In the genomic region with DNA sequence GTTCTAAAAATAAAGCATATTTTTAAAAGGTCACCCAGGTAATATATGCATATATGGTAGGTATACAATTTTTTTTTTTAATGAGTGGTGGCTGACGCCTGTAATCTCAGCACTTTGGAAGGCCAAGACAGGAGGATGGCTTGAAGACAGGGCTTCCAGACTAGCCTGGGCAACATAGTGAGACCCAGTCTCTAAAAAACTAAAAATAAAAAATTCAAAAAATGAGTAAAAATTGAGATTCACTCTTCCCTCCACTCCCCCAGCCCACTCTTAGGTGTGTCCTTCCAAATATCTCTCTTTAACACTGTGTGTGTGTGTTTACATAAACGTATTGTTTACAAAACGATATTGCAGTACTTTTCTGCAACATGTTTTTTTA, we compare ENCODE assay signal across 9 cellular contexts. TPM values are rescaled to one million over a fixed set of nuclear protein-coding genes. Genes with fewer than 3 reads are reported as not detected.
DNase-seq lines count a peak whose midpoint lies in the region; ATAC-seq, FAIRE-seq and TF ChIP-seq lines count a peak whose summit lies in the region.
"Had no signal": no experiment of that assay in that cellular context is flagged by ENCODE, and none has a peak within 500 bp of the region (broad histone marks: within the 10 kb centered on the region; RNA-seq: fewer than 3 reads in every experiment).

No MANE protein-coding gene starts in this region.

- H3K9me3 Mint-ChIP-seq in CD4-positive, CD25-positive, alpha-beta regulatory T cell: no peaks in the 10 kb centered on the region

- H3K4me2 ChIP-seq in OCI-LY7 (ENCODE audit: low read length) (peak overlapping the region; percentile 99), H1 (ENCODE audit: insufficient read depth in 1 of 2, low read depth in 2 of 2, low read length in 2 of 2) (peak overlapping the region in 1 of 2 experiments; percentile 99; a peak in 1 of 4 replicates)

- no peak overlapping the region for H3K18ac ChIP-seq in H1 (ENCODE audit: extremely low read depth, low read length)

- H3K79me2 ChIP-seq in OCI-LY7 (ENCODE audit: insufficient read depth, low read depth, low read length) (peaks cover 40% of the 10 kb centered on the region), H1 (ENCODE audit: control insufficient read depth in 1 of 2, insufficient read depth in 2 of 2, low read length in 2 of 2) (peaks cover 3 to 26% of the 10 kb centered on the region in 2 experiments; a peak in 3 of 4 replicates)

- no peaks in the 10 kb centered on the region for H3K9me3 ChIP-seq in CD4-positive, CD25-positive, alpha-beta regulatory T cell (ENCODE audit: control insufficient read depth in 2 of 2, low read length in 2 of 2)
- H3K9me3 ChIP-seq in OCI-LY7 (ENCODE audit: low read length) (no peaks in the 10 kb centered on the region), H1 (ENCODE audit: insufficient read depth in 2 of 2, low read depth in 1 of 2, low read length in 1 of 2) (no peaks in the 10 kb centered on the region), ovary (no peaks in the 10 kb centered on the region)

- peak overlapping the region; percentile 96; the same call in 1 of the 2 replicates for H2AFZ ChIP-seq in OCI-LY7 (ENCODE audit: low read length)
- no peak overlapping the region for H2AFZ ChIP-seq in H1 (ENCODE audit: low read length)

- no peak overlapping the region for H2BK20ac ChIP-seq in H1 (ENCODE audit: low read length)

- H3K56ac ChIP-seq in H1 (replicated peaks; ENCODE audit: insufficient read length, low read depth, low read length): no peak overlapping the region

- no peak for TF ChIP-seq RAD21 in H1 (IDR thresholded peaks at IDR 0.05 in 1 of 2, conservative IDR thresholded peaks at IDR 0.05 in 1 of 2; ENCODE audit: low read depth in 2 of 2, low read length in 2 of 2)

- H2BK12ac ChIP-seq in H1 (ENCODE audit: low read depth, low read length): 0 out of 2 replicates have a peak overlapping the region, but pooled peaks have one; percentile 18

- no peak overlapping the region for H4K91ac ChIP-seq in H1 (replicated peaks; ENCODE audit: insufficient read length, low read length)

- H3K27me3 Mint-ChIP-seq in CD4-positive, CD25-positive, alpha-beta regulatory T cell: no peaks in the 10 kb centered on the region

- H3K27me3 ChIP-seq in CD4-positive, CD25-positive, alpha-beta regulatory T cell (ENCODE audit: control insufficient read depth, insufficient read depth, low read length): no peaks in the 10 kb centered on the region
- H3K27me3 ChIP-seq in H1 (replicated peaks in 1 of 4; ENCODE audit: control insufficient read depth in 3 of 4, extremely low read depth in 1 of 4, insufficient read depth in 3 of 4, low read length in 3 of 4): peaks cover 0 to 17% (median 10%) of the 10 kb centered on the region in 4 experiments; a peak in 6 of 7 replicates
- no peaks in the 10 kb centered on the region for H3K27me3 ChIP-seq in ovary

- H3K4me1 ChIP-seq in CD4-positive, CD25-positive, alpha-beta regulatory T cell (ENCODE audit: control insufficient read depth, insufficient read depth, low read length, poor library complexity, severe bottlenecking): peaks cover 46% of the 10 kb centered on the region
- peaks cover 36% of the 10 kb centered on the region for H3K4me1 ChIP-seq in OCI-LY7 (ENCODE audit: insufficient read depth, low read length, poor library complexity, severe bottlenecking)
- H3K4me1 ChIP-seq in H1 (replicated peaks in 1 of 4; ENCODE audit: control insufficient read depth in 3 of 4, insufficient read depth in 4 of 4, low read length in 3 of 4): peaks cover 10 to 17% (median 14%) of the 10 kb centered on the region in 4 experiments
- peaks cover 22% of the 10 kb centered on the region for H3K4me1 ChIP-seq in ovary (ENCODE audit: insufficient read depth)

- FAIRE-seq in H1 (lab: Jason Lieb, UNC): no peak
- FAIRE-seq: G401.6 had no signal

- H3K4me1 Mint-ChIP-seq in CD4-positive, CD25-positive, alpha-beta regulatory T cell: peaks cover 7 to 61% (median 33%) of the 10 kb centered on the region in 4 donors

- H4K5ac ChIP-seq in H1 (ENCODE audit: insufficient read length, low read depth, low read length): no peak overlapping the region

- peak overlapping the region; percentile 92 for H3K27ac ChIP-seq in CD4-positive, CD25-positive, alpha-beta regulatory T cell (ENCODE audit: insufficient read depth, low read length, poor library complexity, severe bottlenecking)
- H3K27ac ChIP-seq in OCI-LY7 (ENCODE audit: low read depth, low read length, poor library complexity, severe bottlenecking): peak overlapping the region; percentile 62
- H3K27ac ChIP-seq in H1 (ENCODE audit: low read depth, low read length): no peak overlapping the region
- peak overlapping the region; percentile 86 to 93 for H3K27ac ChIP-seq in ovary

- H3K79me1 ChIP-seq in H1 (ENCODE audit: low read depth, low read length): peaks cover 3% of the 10 kb centered on the region; the same call in 1 of the 2 replicates

- H3K4me3 ChIP-seq in CD4-positive, CD25-positive, alpha-beta regulatory T cell (ENCODE audit: low read depth, low read length): peak overlapping the region; percentile 90
- H3K4me3 ChIP-seq in OCI-LY7 (ENCODE audit: low read depth, low read length, poor library complexity, severe bottlenecking) (peak overlapping the region; percentile 80), H1 (ENCODE audit: extremely low read depth in 1 of 4, insufficient read depth in 2 of 4, low read depth in 3 of 4, low read length in 4 of 4) (peak overlapping the region in 2 of 4 experiments; percentile 76 to 81; a peak in 1 of 8 replicates), ovary (no peak overlapping the region)

- TF ChIP-seq CTCF in OCI-LY7 (conservative IDR thresholded peaks at IDR 0.05; ENCODE audit: low read length): no peak
- TF ChIP-seq CTCF in H1 (IDR thresholded peaks at IDR 0.05; ENCODE audit: control extremely low read depth in 1 of 3, insufficient read depth in 1 of 3, low read depth in 1 of 3, low read length in 3 of 3): no peak
- TF ChIP-seq CTCF in ovary (IDR thresholded peaks at IDR 0.05): no peak

- no peak for DNase-seq in CD4-positive, CD25-positive, alpha-beta regulatory T cell
- no peak for DNase-seq in OCI-LY7 (ENCODE audit: low spot score)
- no peak for DNase-seq in H1 (ENCODE audit: low read depth in 1 of 2, low spot score in 2 of 2)
- no peak for DNase-seq in ovary
- DNase-seq in NCI-H2227 (lab: John Stamatoyannopoulos, UW; ENCODE audit: unreplicated experiment): no peak
- DNase-seq in UCSD-AML1 (lab: John Stamatoyannopoulos, UW; ENCODE audit: unreplicated experiment): no peak

- BruUV-seq in OCI-LY7 (replicated peaks; lab: Mats Ljungman, UMichigan): no TSS peak

- H3K4ac ChIP-seq in H1 (replicated peaks; ENCODE audit: insufficient read length, low read depth, low read length): no peak overlapping the region

- H3K23ac ChIP-seq in H1 (ENCODE audit: insufficient read length): no peak overlapping the region

- no peak for ATAC-seq in CD4-positive, CD25-positive, alpha-beta regulatory T cell (ENCODE audit: low read depth in 2 of 2)
- no peak for ATAC-seq in GM18868 (IDR thresholded peaks at IDR 0.05; ENCODE audit: unreplicated experiment)
- ATAC-seq in HG02870 (IDR thresholded peaks at IDR 0.05; ENCODE audit: unreplicated experiment): no peak

- H2BK5ac ChIP-seq in H1 (ENCODE audit: low read depth, low read length): no peak overlapping the region

- peak overlapping the region; percentile 31; the same call in 1 of the 2 replicates for H4K8ac ChIP-seq in H1 (ENCODE audit: extremely low read depth, insufficient read depth, low read length)

- 92% methylated on average over 3 of the region's 3 CpGs; no CpG with 5 or more reads in 1 of the 2 experiments for WGBS in H1 (ENCODE audit: extremely low coverage in 1 of 2, insufficient coverage in 1 of 2, insufficient read length in 1 of 2, insufficient replicate concordance in 2 of 2, low coverage in 1 of 2, low lambda C conversion rate in 2 of 2, missing lambda C conversion rate in 1 of 2), 2 experiments
- 83 to 93% (median 85%) methylated on average over 3 of the region's 3 CpGs for whole genome bisulfite sequencing in ovary, 3 donors

- TF ChIP-seq EP300 in H1 (IDR thresholded peaks at IDR 0.05; ENCODE audit: borderline replicate concordance in 1 of 2, low read depth in 2 of 2, low read length in 2 of 2) (no peak), ovary (IDR thresholded peaks at IDR 0.05) (no peak)

- H2BK120ac ChIP-seq in H1 (replicated peaks; ENCODE audit: low read depth, low read length): no peak overlapping the region

- H3K9ac ChIP-seq in H1 (replicated peaks in 1 of 4; ENCODE audit: extremely low read depth in 1 of 4, low read depth in 3 of 4, low read length in 3 of 4): no peak overlapping the region

- intact Hi-C loops in OCI-LY7 (cut with micrococcal nuclease; ENCODE audit: unreplicated experiment): loop anchor here (10.0 kb wide), 1 partner anchor 961 kb away; no protein-coding TSS in a partner anchor
- intact Hi-C loops in ovary (cut with DNase I): loop anchor here in 3 of 4 donors (5.0 kb wide), 2 partner anchors 49 to 64 kb away; no protein-coding TSS in a partner anchor

- no peaks in the 10 kb centered on the region for H3K9me2 ChIP-seq in OCI-LY7 (ENCODE audit: insufficient read depth, low read length)

- H4K20me1 ChIP-seq in OCI-LY7 (ENCODE audit: insufficient read depth, low read length) (peaks cover 7% of the 10 kb centered on the region; the same call in 1 of the 2 replicates), H1 (replicated peaks in 1 of 2; ENCODE audit: control insufficient read depth in 1 of 2, insufficient read depth in 2 of 2, low read length in 2 of 2) (peaks cover 0 to 9% of the 10 kb centered on the region in 2 experiments)

- peak overlapping the region; percentile 95 to 97 (median 97) for H3K27ac Mint-ChIP-seq in CD4-positive, CD25-positive, alpha-beta regulatory T cell

- no peak for TF ChIP-seq POLR2A in H1 (IDR thresholded peaks at IDR 0.05; ENCODE audit: control extremely low read depth in 1 of 2, low read depth in 2 of 2, low read length in 2 of 2)
- TF ChIP-seq POLR2A in ovary (IDR thresholded peaks at IDR 0.05): no peak

- H2BK15ac ChIP-seq in H1 (ENCODE audit: low read length): no peak overlapping the region

- POLR2A ChIA-PET in OCI-LY7 (lab: Charles Lee) (interaction anchor here (0.9 kb wide), 1 partner anchor 19 kb away, joined by 4 read pairs; no protein-coding TSS in a partner anchor), H1 (lab: Charles Lee; ENCODE audit: partially characterized antibody) (no interaction called here)

- peaks cover 11% of the 10 kb centered on the region for H3K36me3 Mint-ChIP-seq in CD4-positive, CD25-positive, alpha-beta regulatory T cell

- CTCF ChIA-PET in OCI-LY7 (lab: Charles Lee; ENCODE audit: unreplicated experiment): no interaction called here
- CTCF ChIA-PET in H1 (lab: Charles Lee; ENCODE audit: partially characterized antibody): interaction anchor here (0.6 to 0.7 kb wide), 2 partner anchors 44 to 52 kb away, joined by 3 read pairs; no protein-coding TSS in a partner anchor

- H3K23me2 ChIP-seq in H1 (ENCODE audit: low read depth, low read length): peaks cover 12% of the 10 kb centered on the region

- H2AK5ac ChIP-seq in H1 (ENCODE audit: low read depth, low read length): peak overlapping the region; percentile 97; the same call in 1 of the 2 replicates

- H3K14ac ChIP-seq in H1 (ENCODE audit: insufficient read length): no peak overlapping the region

- H3K36me3 ChIP-seq in CD4-positive, CD25-positive, alpha-beta regulatory T cell (ENCODE audit: control insufficient read depth, insufficient read depth, low read length): peaks cover 2% of the 10 kb centered on the region
- H3K36me3 ChIP-seq in OCI-LY7 (ENCODE audit: insufficient read depth, low read length) (no peaks in the 10 kb centered on the region), H1 (ENCODE audit: control insufficient read depth in 2 of 4, insufficient read depth in 4 of 4, low read length in 3 of 4) (no peaks in the 10 kb centered on the region), ovary (no peaks in the 10 kb centered on the region)

- peak overlapping the region; percentile 88 to 95 (median 93) for H3K4me3 Mint-ChIP-seq in CD4-positive, CD25-positive, alpha-beta regulatory T cell

RNA-seq across cellular contexts. Expression of a gene that starts 0.9 kb away (rescaled TPM):
- 252 TPM for total RNA-seq in CD4-positive, CD25-positive, alpha-beta regulatory T cell
- polyA plus RNA-seq in CD4-positive, CD25-positive, alpha-beta regulatory T cell: 100 to 1,000 TPM; 253 to 316 (median 283) TPM
- total RNA-seq in OCI-LY7 (2014; rRNA removed; shearing (Covaris generic)): 87.8 and 93.9 TPM in 2 replicates
- total RNA-seq in OCI-LY7 (2022) (164 and 199 TPM in 2 replicates), ovary (100 to 1,000 TPM in 6 of 7 donors, 10 to 100 TPM in 1; 44.2 to 159 (median 137) TPM)
- total RNA-seq in H1 (2021; fragmentation: NEBNext Ultra II Directional; extraction: Animal tissue kit (Norgen Biotek cat#: 25700)): 70.6 and 84.9 TPM in 2 replicates
- polyA plus RNA-seq in H1 (2011; rRNA removed) (40.5 and 58.7 TPM in 2 replicates), ovary (100 to 1,000 TPM in 1 of 2 donors, 10 to 100 TPM in 1; 55.9 to 372 TPM)
- 38.1 TPM for polyA plus RNA-seq in H1 (2011; cell fraction: cytosol; rRNA removed)
- 50.9 TPM for polyA plus RNA-seq in H1 (2011; cell fraction: nucleus; rRNA removed)
- 113 to 134 TPM (median 126 TPM) in 4 replicates for polyA plus RNA-seq in H1 (2012, experiment 1 of 2)
- 58.1 TPM for polyA plus RNA-seq in H1 (2012, experiment 2 of 2)
- polyA plus RNA-seq in H1 (2013, experiment 1 of 2): 193 TPM
- 199 TPM for polyA plus RNA-seq in H1 (2013, experiment 2 of 2)
- 27.2 and 42.8 TPM in 2 replicates for polyA minus RNA-seq in H1 (2011; rRNA and poly(A)+ RNA removed)
- 29.3 TPM for polyA minus RNA-seq in H1 (2011; cell fraction: cytosol; rRNA and poly(A)+ RNA removed)
- 26.1 TPM for polyA minus RNA-seq in H1 (2011; cell fraction: nucleus; rRNA and poly(A)+ RNA removed)
